Comparison of ENCODE assay signal across 19 cellular contexts in genomic region chr17:79557724-79558572, GRCh38. TPM values are rescaled to one million over a fixed set of nuclear protein-coding genes. Genes with fewer than 3 reads are reported as not detected.
A peak's percentile ranks its signal among the peaks of the same experiment; 100 is the strongest.
DNase-seq lines count a peak whose midpoint lies in the region; ATAC-seq and TF ChIP-seq lines count a peak whose summit lies in the region.
"Had no signal": no experiment of that assay in that cellular context is flagged by ENCODE, and none has a peak within 500 bp of the region (broad histone marks: within the 10 kb centered on the region; RNA-seq: fewer than 3 reads in every experiment).

No MANE protein-coding gene starts in this region.

- H3K9me3 ChIP-seq in endodermal cell (ENCODE audit: control insufficient read depth, low read length), result no peaks in the 10 kb centered on the region
- H3K9me3 ChIP-seq: BE2C, HAP-1 had no signal

- 89 to 90% methylated on average over 20 to 27 of the region's 27 CpGs for WGBS in endodermal cell (ENCODE audit: insufficient coverage in 1 of 2, insufficient read length in 1 of 2), 2 experiments

- H3K36me3 Mint-ChIP-seq in endodermal cell (ENCODE audit: low read depth), result no peaks in the 10 kb centered on the region
- H3K36me3 Mint-ChIP-seq in natural killer cell treated with Interleukin-12 subunit alpha and Interleukin-12 subunit beta and Interleukin-15 and Interleukin-18, amount 100 ng/mL, for 72 hours, result peaks cover 12% of the 10 kb centered on the region
- H3K36me3 Mint-ChIP-seq: IgD-negative memory B cell had no signal

- intact Hi-C loops in cardiac septum (cut with DNase I), result no loop called here

- DNase-seq in NCI-H2227 treated with DMSO at 0.1 percent for 48 hours (lab: John Stamatoyannopoulos, UW) (peak; percentile 69), endodermal cell (no peak), cardiac septum (ENCODE audit: low spot score) (no peak), SHP77 (lab: John Stamatoyannopoulos, UW) (no peak), NOMO-1 (lab: John Stamatoyannopoulos, UW; ENCODE audit: unreplicated experiment in 2 of 2) (no peak)
- DNase-seq in natural killer cell treated with Interleukin-12 subunit alpha and Interleukin-12 subunit beta and Interleukin-15 and Interleukin-18, amount 100 ng/mL, for 72 hours (ENCODE audit: low spot score), result peak; percentile 46
- DNase-seq: BE2C, NCI-H1417 treated with DMSO at 0.1 percent for 48 hours, NCI-H2081, NCI-H69, PC-3 had no signal

- H3K4me3 Mint-ChIP-seq in endodermal cell, result no peak overlapping the region
- H3K4me3 Mint-ChIP-seq in natural killer cell treated with Interleukin-12 subunit alpha and Interleukin-12 subunit beta and Interleukin-15 and Interleukin-18, amount 100 ng/mL, for 72 hours, result no peak overlapping the region
- H3K4me3 Mint-ChIP-seq: CD8-positive, alpha-beta memory T cell; IgD-negative memory B cell had no signal

- H3K27me3 Mint-ChIP-seq in endodermal cell (ENCODE audit: insufficient read depth), result no peaks in the 10 kb centered on the region
- H3K27me3 Mint-ChIP-seq in natural killer cell treated with Interleukin-12 subunit alpha and Interleukin-12 subunit beta and Interleukin-15 and Interleukin-18, amount 100 ng/mL, for 72 hours, result no peaks in the 10 kb centered on the region

- H3K36me3 ChIP-seq in endodermal cell (ENCODE audit: control insufficient read depth, insufficient read depth, low read length), result no peaks in the 10 kb centered on the region
- H3K36me3 ChIP-seq: BE2C, HAP-1 had no signal

- TF ChIP-seq CTCF in endodermal cell (conservative IDR thresholded peaks at IDR 0.05), result no peak

- H3K4me3 ChIP-seq in endodermal cell (ENCODE audit: low read length), result no peak overlapping the region
- H3K4me3 ChIP-seq: HAP-1 had no signal

- H3K27ac Mint-ChIP-seq in endodermal cell, result no peak overlapping the region
- peak overlapping the region in 1 of 2 donors; percentile 3 for H3K27ac Mint-ChIP-seq in natural killer cell treated with Interleukin-12 subunit alpha and Interleukin-12 subunit beta and Interleukin-15 and Interleukin-18, amount 100 ng/mL, for 72 hours
- H3K27ac Mint-ChIP-seq: IgD-negative memory B cell had no signal

- H3K9ac ChIP-seq in endodermal cell (ENCODE audit: extremely low read depth, low read length, poor library complexity, severe bottlenecking), result no peak overlapping the region

- no peaks in the 10 kb centered on the region for H3K4me1 Mint-ChIP-seq in endodermal cell
- H3K4me1 Mint-ChIP-seq in natural killer cell treated with Interleukin-12 subunit alpha and Interleukin-12 subunit beta and Interleukin-15 and Interleukin-18, amount 100 ng/mL, for 72 hours (ENCODE audit: low read depth in 2 of 2), result peaks cover 30 to 32% of the 10 kb centered on the region in 2 donors
- H3K4me1 Mint-ChIP-seq: IgD-negative memory B cell had no signal

- H3K9me3 Mint-ChIP-seq in endodermal cell, result peaks cover 10% of the 10 kb centered on the region
- peaks cover 5% of the 10 kb centered on the region for H3K9me3 Mint-ChIP-seq in natural killer cell treated with Interleukin-12 subunit alpha and Interleukin-12 subunit beta and Interleukin-15 and Interleukin-18, amount 100 ng/mL, for 72 hours
- H3K9me3 Mint-ChIP-seq: IgD-negative memory B cell had no signal

- ATAC-seq in natural killer cell treated with Interleukin-12 subunit alpha and Interleukin-12 subunit beta and Interleukin-15 and Interleukin-18, amount 100 ng/mL, for 72 hours, result no peak
- ATAC-seq in HG03139 (IDR thresholded peaks at IDR 0.05; ENCODE audit: unreplicated experiment), result no peak
- ATAC-seq: PC-3 had no signal

- H3K27ac ChIP-seq in endodermal cell (ENCODE audit: low read depth, low read length) (peak overlapping the region; percentile 26), temporal lobe (ENCODE audit: low read depth, low read length) (peak overlapping the region; percentile 59)

- no peaks in the 10 kb centered on the region for H3K27me3 ChIP-seq in endodermal cell (ENCODE audit: control insufficient read depth, insufficient read depth, low read length, poor library complexity, severe bottlenecking)

- no peaks in the 10 kb centered on the region for H3K4me1 ChIP-seq in endodermal cell (ENCODE audit: control insufficient read depth, insufficient read depth, low read length)
- H3K4me1 ChIP-seq: BE2C, HAP-1 had no signal

RNA-seq across cellular contexts. Expression of gene RBFOX3, which starts 52.9 kb away (rescaled TPM):
- total RNA-seq in endodermal cell (1 to 10 TPM; 2.6 to 7.3 TPM), temporal lobe (5.9 TPM), cardiac septum (not detected)
- 6.3 TPM for polyA plus RNA-seq in endodermal cell (2013, experiment 1 of 2)
- 6.3 TPM for polyA plus RNA-seq in endodermal cell (2013, experiment 2 of 2)
- not detected for total RNA-seq in natural killer cell treated with Interleukin-12 subunit alpha and Interleukin-12 subunit beta and Interleukin-15 and Interleukin-18, amount 100 ng/mL, for 72 hours
- total RNA-seq: CD8-positive, alpha-beta memory T cell; HT-29; LHCN-M2; PC-3; SK-MEL-5 had no signal
- polyA plus RNA-seq: CD8-positive, alpha-beta memory T cell; IgD-negative memory B cell had no signal

Comparison
In these comparisons a context has a peak if more than half of its experiments do, and no peak if none do; other contexts are left out.
1. DNase-seq: peak in NCI-H2227 treated with DMSO at 0.1 percent for 48 hours (single experiment) and natural killer cell treated with Interleukin-12 subunit alpha and Interleukin-12 subunit beta and Interleukin-15 and Interleukin-18, amount 100 ng/mL, for 72 hours (single experiment); none in endodermal cell (single experiment), cardiac septum (single experiment), SHP77 (0 of 2) and NOMO-1 (0 of 2).